In the genomic region with DNA sequence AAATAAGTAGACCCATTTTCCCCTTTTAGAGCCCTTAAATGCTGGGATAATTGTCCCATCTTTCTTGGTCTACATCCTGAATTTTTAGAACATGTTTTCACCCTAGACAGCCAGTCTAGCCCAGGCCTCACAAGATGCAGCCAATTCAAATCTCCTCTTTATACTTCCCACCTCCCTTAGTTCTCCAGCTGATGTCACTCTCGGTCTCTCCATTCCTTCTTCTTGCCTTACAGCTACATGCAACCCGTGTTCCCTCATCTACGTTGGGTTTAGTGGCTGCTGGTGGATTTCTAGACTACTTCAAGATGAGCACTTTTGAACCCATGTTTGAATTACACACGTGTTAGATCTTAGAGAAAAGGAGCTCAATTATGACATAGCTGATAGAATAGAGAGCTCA, we compare ENCODE assay signal across 18 cellular contexts.
DNase-seq lines count a peak whose midpoint lies in the region; ATAC-seq and TF ChIP-seq lines count a peak whose summit lies in the region.
"Had no signal": no experiment of that assay in that cellular context is flagged by ENCODE, and none has a peak within 500 bp of the region (broad histone marks: within the 10 kb centered on the region; RNA-seq: fewer than 3 reads in every experiment).

No MANE protein-coding gene starts in this region.

- no peaks in the 10 kb centered on the region for H3K36me3 Mint-ChIP-seq in naive thymus-derived CD8-positive, alpha-beta T cell

- peaks cover 0 to 3% (median 0%) of the 10 kb centered on the region in 4 donors for H3K4me1 Mint-ChIP-seq in naive thymus-derived CD8-positive, alpha-beta T cell

- ATAC-seq in GM18520 (IDR thresholded peaks at IDR 0.05; ENCODE audit: unreplicated experiment) (no peak), HG03442 (IDR thresholded peaks at IDR 0.05; ENCODE audit: unreplicated experiment) (no peak)
- no peak for ATAC-seq in naive thymus-derived CD8-positive, alpha-beta T cell
- ATAC-seq: gastrocnemius medialis, left cardiac atrium had no signal

- no peak overlapping the region for H3K27ac ChIP-seq in brain microvascular endothelial cell
- H3K27ac ChIP-seq: gastrocnemius medialis, SK-N-MC, tibial nerve had no signal

- no peaks in the 10 kb centered on the region for H3K9me3 Mint-ChIP-seq in naive thymus-derived CD8-positive, alpha-beta T cell
- H3K9me3 Mint-ChIP-seq: neural crest cell had no signal

- H3K27me3 Mint-ChIP-seq in naive thymus-derived CD8-positive, alpha-beta T cell: peaks cover 0 to 1% (median 0%) of the 10 kb centered on the region in 5 donors
- H3K27me3 Mint-ChIP-seq: dendritic cell treated with granulocyte-macrophage colony-stimulating factor and Interleukin-4, amounts not matched to agents 40 ng/mL and 50 ng/mL, for 4 days had no signal

- TF ChIP-seq CTCF in brain microvascular endothelial cell (IDR thresholded peaks at IDR 0.05; ENCODE audit: low read depth, low read length, missing control alignments): peak; percentile 35
- peak; percentile 19 for TF ChIP-seq CTCF in retinal pigment epithelial cell (conservative IDR thresholded peaks at IDR 0.05; ENCODE audit: low read depth, low read length)

- DNase-seq in NCI-H524 (lab: John Stamatoyannopoulos, UW) (peak; percentile 13 to 43), NCI-H524 treated with DMSO at 0.1 percent for 48 hours (lab: John Stamatoyannopoulos, UW) (no peak), NCI-H2107 (lab: John Stamatoyannopoulos, UW) (peak; percentile 16), brain microvascular endothelial cell (peak; percentile 36), retinal pigment epithelial cell (ENCODE audit: low read depth) (no peak)
- no peak for DNase-seq in naive thymus-derived CD8-positive, alpha-beta T cell
- DNase-seq: activated CD4-positive, alpha-beta T cell treated with anti-CD3 and anti-CD28 coated beads for 4 hours; activated gamma-delta T cell treated with Interleukin-2 at 50 U/mL for 16 hours; BE2C; gastrocnemius medialis; left cardiac atrium had no signal

- no peaks in the 10 kb centered on the region for H3K27me3 ChIP-seq in brain microvascular endothelial cell (replicated peaks)
- H3K27me3 ChIP-seq: BE2C, gastrocnemius medialis, tibial nerve had no signal

- no peak overlapping the region for H3K4me3 Mint-ChIP-seq in naive thymus-derived CD8-positive, alpha-beta T cell
- H3K4me3 Mint-ChIP-seq: dendritic cell treated with granulocyte-macrophage colony-stimulating factor and Interleukin-4, amounts not matched to agents 40 ng/mL and 50 ng/mL, for 4 days; neural crest cell had no signal

- peak overlapping the region in 1 of 10 donors; percentile 54 for H3K27ac Mint-ChIP-seq in naive thymus-derived CD8-positive, alpha-beta T cell
- H3K27ac Mint-ChIP-seq: dendritic cell treated with granulocyte-macrophage colony-stimulating factor and Interleukin-4, amounts not matched to agents 40 ng/mL and 50 ng/mL, for 4 days had no signal

- H3K4me3 ChIP-seq in brain microvascular endothelial cell (ENCODE audit: low read depth, low read length) (no peak overlapping the region), retinal pigment epithelial cell (ENCODE audit: low read length) (no peak overlapping the region)
- H3K4me3 ChIP-seq: gastrocnemius medialis, SK-N-MC, smooth muscle cell, tibial nerve had no signal

- POLR2A ChIA-PET in naive thymus-derived CD8-positive, alpha-beta T cell (lab: Charles Lee): no interaction called here

- no peaks in the 10 kb centered on the region for H3K36me3 ChIP-seq in brain microvascular endothelial cell (replicated peaks)
- H3K36me3 ChIP-seq: BE2C, gastrocnemius medialis, tibial nerve had no signal

- in situ Hi-C loops in brain microvascular endothelial cell (cut with HindIII; ENCODE audit: low pct_ligation_motif_present, low sequenced_read_pairs): no loop called here

Comparison
In these comparisons a context has a peak if more than half of its experiments do, and no peak if none do; other contexts are left out.
1. DNase-seq: peak in NCI-H524 (2 of 2), NCI-H2107 (single experiment) and brain microvascular endothelial cell (single experiment); none in NCI-H524 treated with DMSO at 0.1 percent for 48 hours (single experiment), retinal pigment epithelial cell (single experiment) and naive thymus-derived CD8-positive, alpha-beta T cell (0 of 10).